ENCODE assay signal across 1 cellular context in genomic region chr6:37314803-37315515, GRCh38.
TF ChIP-seq lines count a peak whose summit lies in the region.

No MANE protein-coding gene starts in this region.

TF ChIP-seq in K562, 482 proteins besides CTCF, POLR2A, EP300 and RAD21 (continued from another document and continues in another):
- TF ChIP-seq PRDM10 (IDR thresholded peaks at IDR 0.05; ENCODE audit: partially characterized antibody) (peak; percentile 35), CBX8 (IDR thresholded peaks at IDR 0.05; ENCODE audit: borderline replicate concordance, extremely low read depth, low read depth, low read length, poor library complexity, severe bottlenecking) (no peak), ZHX1 (conservative IDR thresholded peaks at IDR 0.05; ENCODE audit: low read length) (no peak), TAF9B (IDR thresholded peaks at IDR 0.05; ENCODE audit: partially characterized antibody) (peak; percentile 99), E2F4 (CRISPR knock-in tag; IDR thresholded peaks at IDR 0.05; ENCODE audit: low read depth) (no peak), KAT7 (CRISPR knock-in tag; IDR thresholded peaks at IDR 0.05; ENCODE audit: borderline replicate concordance) (peak; percentile 63), HSF4 (CRISPR knock-in tag; IDR thresholded peaks at IDR 0.05; ENCODE audit: borderline replicate concordance) (0 out of 2 replicates have a peak, but pooled peaks have one; percentile 18), RBM17 (IDR thresholded peaks at IDR 0.05; ENCODE audit: borderline replicate concordance, low read depth, low read length) (no peak), FOXK2 (conservative IDR thresholded peaks at IDR 0.05 in 1 of 2, IDR thresholded peaks at IDR 0.05 in 1 of 2; ENCODE audit: low read depth in 2 of 2) (peak; percentile 91 to 96; a peak in 3 of 4 replicates), RBM14 (IDR thresholded peaks at IDR 0.05; ENCODE audit: borderline replicate concordance, insufficient read depth, low read depth, low read length) (no peak), CUX1 (CRISPR knock-in tag; IDR thresholded peaks at IDR 0.05) (no peak), FUS (optimal IDR thresholded peaks at IDR 0.05; ENCODE audit: low read depth, low read length) (no peak), RBM15 (IDR thresholded peaks at IDR 0.05; ENCODE audit: insufficient read depth, low read length) (no peak), CGGBP1 (CRISPR knock-in tag; IDR thresholded peaks at IDR 0.05) (no peak), SMARCB1 (IDR thresholded peaks at IDR 0.05; ENCODE audit: insufficient read length, low read depth) (no peak), ZFP91 (CRISPR knock-in tag; IDR thresholded peaks at IDR 0.05) (no peak), POLR2G (IDR thresholded peaks at IDR 0.05; ENCODE audit: low read depth, low read length) (no peak), ERF (CRISPR knock-in tag; IDR thresholded peaks at IDR 0.05) (no peak), ZBTB7A (IDR thresholded peaks at IDR 0.05; ENCODE audit: borderline replicate concordance, control insufficient read depth, low read depth, low read length) (peak; percentile 69), MAX (CRISPR knock-in tag; IDR thresholded peaks at IDR 0.05) (peak; percentile 76), SAFB (IDR thresholded peaks at IDR 0.05; ENCODE audit: borderline replicate concordance, low read depth, low read length) (no peak), HDGF (IDR thresholded peaks at IDR 0.05) (no peak), BHLHE40 (IDR thresholded peaks at IDR 0.05; ENCODE audit: low read length) (peak; percentile 100), NRF1 (conservative IDR thresholded peaks at IDR 0.05 in 1 of 2, IDR thresholded peaks at IDR 0.05 in 1 of 2) (peak in 1 of 2 experiments; percentile 35; a peak in 2 of 4 replicates), GTF2A2 (tag; IDR thresholded peaks at IDR 0.05) (no peak; the same call in 1 of the 2 replicates), POLR2B (IDR thresholded peaks at IDR 0.05; ENCODE audit: low read depth, partially characterized antibody) (no peak), CHD2 (IDR thresholded peaks at IDR 0.05; ENCODE audit: low read depth, low read length) (peak; percentile 39; the same call in 1 of the 2 replicates), EHMT2 (IDR thresholded peaks at IDR 0.05) (peak; percentile 70; the same call in 1 of the 2 replicates), RAD51 (IDR thresholded peaks at IDR 0.05; ENCODE audit: borderline replicate concordance, low read depth) (peak; percentile 88), HEY1 (CRISPR knock-in tag; IDR thresholded peaks at IDR 0.05; ENCODE audit: borderline replicate concordance) (no peak), BRD4 (IDR thresholded peaks at IDR 0.05) (no peak), NR4A1 (CRISPR knock-in tag; IDR thresholded peaks at IDR 0.05) (no peak), NR4A1 (tag; IDR thresholded peaks at IDR 0.05) (peak; percentile 86), DDX20 (tag; IDR thresholded peaks at IDR 0.05; ENCODE audit: low read depth) (no peak), GTF2F1 (IDR thresholded peaks at IDR 0.05; ENCODE audit: low read depth, low read length) (no peak), CBFB (CRISPR knock-in tag; IDR thresholded peaks at IDR 0.05) (no peak), PHF20 (IDR thresholded peaks at IDR 0.05; ENCODE audit: partially characterized antibody) (peak; percentile 39), TFE3 (CRISPR knock-in tag; IDR thresholded peaks at IDR 0.05) (peak; percentile 66), MXD1 (CRISPR knock-in tag; IDR thresholded peaks at IDR 0.05; ENCODE audit: borderline replicate concordance, poor library complexity, severe bottlenecking) (no peak), ZNF239 (CRISPR knock-in tag; IDR thresholded peaks at IDR 0.05) (peak; percentile 74), HDAC3 (IDR thresholded peaks at IDR 0.05; ENCODE audit: borderline replicate concordance, partially characterized antibody) (peak; percentile 97), TAF7 (tag; IDR thresholded peaks at IDR 0.05) (no peak), CREB5 (CRISPR knock-in tag; IDR thresholded peaks at IDR 0.05) (no peak), ZNF121 (CRISPR knock-in tag; conservative IDR thresholded peaks at IDR 0.05) (peak; percentile 65), MED1 (CRISPR knock-in tag; IDR thresholded peaks at IDR 0.05; ENCODE audit: borderline replicate concordance) (no peak)
